Comparison of ENCODE assay signal across 1 cellular context in the genomic region with DNA sequence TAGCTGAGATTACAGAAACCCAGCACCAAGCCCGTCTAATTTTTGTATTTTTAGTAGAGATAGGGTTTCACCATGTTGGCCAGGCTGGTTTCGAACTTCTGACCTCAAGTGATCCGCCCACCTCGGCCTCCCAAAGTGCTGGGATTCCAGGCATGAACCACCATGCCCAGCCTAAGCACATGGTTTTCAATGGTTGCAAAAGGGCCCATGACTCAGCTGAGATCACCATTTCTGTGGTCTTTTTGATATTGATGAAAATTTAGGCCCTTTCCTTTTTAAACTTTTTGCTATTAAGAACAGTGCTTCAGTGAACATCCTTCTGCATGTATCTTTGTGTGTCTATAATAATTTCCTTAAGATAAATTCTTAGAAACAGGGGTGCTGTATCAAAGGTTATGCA.
TF ChIP-seq lines count a peak whose summit lies in the region.

No MANE protein-coding gene starts in this region.

TF ChIP-seq in IMR-90, 13 proteins besides CTCF, POLR2A, EP300 and RAD21:
- TF ChIP-seq MXI1 (IDR thresholded peaks at IDR 0.05; ENCODE audit: borderline replicate concordance, low read depth, low read length) (peak; percentile 34; the same call in 1 of the 2 replicates), CEBPB (IDR thresholded peaks at IDR 0.05; ENCODE audit: low read depth, low read length) (peak; percentile 64; the same call in 1 of the 2 replicates), NFE2L2 (IDR thresholded peaks at IDR 0.05; ENCODE audit: low read depth, low read length) (peak; percentile 3; the same call in 1 of the 2 replicates)
